Comparison of ENCODE assay signal across 17 cellular contexts in genomic region chr2:12070581-12070980, GRCh38.
DNase-seq lines count a peak whose midpoint lies in the region; ATAC-seq and TF ChIP-seq lines count a peak whose summit lies in the region.
"Had no signal": no experiment of that assay in that cellular context is flagged by ENCODE, and none has a peak within 500 bp of the region (broad histone marks: within the 10 kb centered on the region; RNA-seq: fewer than 3 reads in every experiment).

No MANE protein-coding gene starts in this region.

- no peak for TF ChIP-seq EP300 in ovary (IDR thresholded peaks at IDR 0.05)

- no peak for TF ChIP-seq POLR2A in ovary (IDR thresholded peaks at IDR 0.05)

- H3K9me2 ChIP-seq in SU-DHL-6 (replicated peaks; ENCODE audit: insufficient read depth, low read length) (no peaks in the 10 kb centered on the region), PC-9 (ENCODE audit: insufficient read depth) (0 out of 2 replicates have a peak, but pooled peaks cover 4% of the 10 kb centered on the region)

- H4K20me1 ChIP-seq in SU-DHL-6 (ENCODE audit: low read depth, low read length) (no peaks in the 10 kb centered on the region), PC-9 (ENCODE audit: insufficient read depth) (no peaks in the 10 kb centered on the region)

- H2AFZ ChIP-seq in SU-DHL-6 (ENCODE audit: low read depth, low read length, severe bottlenecking) (peak overlapping the region; percentile 49), PC-9 (no peak overlapping the region)
- H2AFZ ChIP-seq: parathyroid adenoma had no signal

- no peak overlapping the region for H3K4me3 Mint-ChIP-seq in stimulated activated effector memory CD8-positive, alpha-beta T cell treated with anti-CD3 and anti-CD28 coated beads, Interleukin-12 subunit alpha, Interleukin-12 subunit beta, amount 100 ng/mL, for 72 hours
- H3K4me3 Mint-ChIP-seq: activated T-cell treated with anti-CD3 and anti-CD28 coated beads, Interleukin-2, amount 50 U/mL, for 72 hours had no signal

- H3K4me1 Mint-ChIP-seq in stimulated activated effector memory CD8-positive, alpha-beta T cell treated with anti-CD3 and anti-CD28 coated beads, Interleukin-12 subunit alpha, Interleukin-12 subunit beta, amount 100 ng/mL, for 72 hours = peaks cover 39% of the 10 kb centered on the region

- 91 to 96% (median 94%) methylated on average over 4 of the region's 4 CpGs for WGBS in ovary, 3 donors

- H3K27me3 ChIP-seq in SU-DHL-6 (ENCODE audit: low read length) = no peaks in the 10 kb centered on the region
- no peaks in the 10 kb centered on the region for H3K27me3 ChIP-seq in PC-9 (ENCODE audit: insufficient read depth, low read depth)
- H3K27me3 ChIP-seq in ovary = no peaks in the 10 kb centered on the region
- H3K27me3 ChIP-seq: cardiac muscle cell had no signal

- H3K4me2 ChIP-seq in SU-DHL-6 (ENCODE audit: low read depth, low read length, poor library complexity, severe bottlenecking) = peak overlapping the region; percentile 40
- H3K4me2 ChIP-seq in PC-9 = no peak overlapping the region

- intact Hi-C loops in PC-9 (cut with micrococcal nuclease; ENCODE audit: unreplicated experiment) = no loop called here
- intact Hi-C loops in ovary (cut with DNase I) = no loop called here

- peak; percentile 62 for DNase-seq in ELR (ENCODE audit: low read depth)
- DNase-seq in stimulated activated effector memory CD8-positive, alpha-beta T cell treated with anti-CD3 and anti-CD28 coated beads, Interleukin-12 subunit alpha, Interleukin-12 subunit beta, amount 100 ng/mL, for 72 hours (ENCODE audit: low spot score in 2 of 2) = no peak
- no peak for DNase-seq in NOMO-1 (lab: John Stamatoyannopoulos, UW; ENCODE audit: unreplicated experiment in 2 of 2)
- no peak for DNase-seq in PC-9
- no peak for DNase-seq in ovary
- DNase-seq: activated T-cell treated with anti-CD3 and anti-CD28 coated beads, Interleukin-2, amount 50 U/mL, for 72 hours; dorsolateral prefrontal cortex; lower lobe of right lung; NCI-H146; NCI-H446; stimulated activated CD4-positive, alpha-beta T cell treated with anti-CD3 and anti-CD28 coated beads, Interleukin-4, amount 100 ng/mL, for 1 hour had no signal

- no peak overlapping the region for H3K27ac Mint-ChIP-seq in stimulated activated effector memory CD8-positive, alpha-beta T cell treated with anti-CD3 and anti-CD28 coated beads, Interleukin-12 subunit alpha, Interleukin-12 subunit beta, amount 100 ng/mL, for 72 hours
- H3K27ac Mint-ChIP-seq: activated T-cell treated with anti-CD3 and anti-CD28 coated beads, Interleukin-2, amount 50 U/mL, for 72 hours had no signal

- peak; percentile 40 for ATAC-seq in HG02852 (IDR thresholded peaks at IDR 0.05; ENCODE audit: unreplicated experiment)
- ATAC-seq in stimulated activated effector memory CD8-positive, alpha-beta T cell treated with anti-CD3 and anti-CD28 coated beads, Interleukin-12 subunit alpha, Interleukin-12 subunit beta, amount 100 ng/mL, for 72 hours = peak; percentile 60
- ATAC-seq: lower lobe of right lung, Right ventricle myocardium inferior had no signal

- H3K36me3 Mint-ChIP-seq in stimulated activated effector memory CD8-positive, alpha-beta T cell treated with anti-CD3 and anti-CD28 coated beads, Interleukin-12 subunit alpha, Interleukin-12 subunit beta, amount 100 ng/mL, for 72 hours = no peaks in the 10 kb centered on the region

- H3F3A ChIP-seq in SU-DHL-6 (ENCODE audit: insufficient read depth) (peaks cover 9% of the 10 kb centered on the region; the same call in 1 of the 2 replicates), PC-9 (ENCODE audit: insufficient read depth, low read depth) (no peaks in the 10 kb centered on the region)

- no peaks in the 10 kb centered on the region for H3K9me3 Mint-ChIP-seq in stimulated activated effector memory CD8-positive, alpha-beta T cell treated with anti-CD3 and anti-CD28 coated beads, Interleukin-12 subunit alpha, Interleukin-12 subunit beta, amount 100 ng/mL, for 72 hours
- H3K9me3 Mint-ChIP-seq: activated T-cell treated with anti-CD3 and anti-CD28 coated beads, Interleukin-2, amount 50 U/mL, for 72 hours had no signal

- peak overlapping the region; percentile 16 for H3K9ac ChIP-seq in SU-DHL-6 (ENCODE audit: low read length)
- H3K9ac ChIP-seq: parathyroid adenoma had no signal

- H3K27ac ChIP-seq in SU-DHL-6 (ENCODE audit: low read depth, low read length) (peak overlapping the region; percentile 61), PC-9 (no peak overlapping the region), ovary (no peak overlapping the region)
- H3K27ac ChIP-seq: C4-2B, cardiac muscle cell, dorsolateral prefrontal cortex, lower lobe of right lung, parathyroid adenoma had no signal

- no peaks in the 10 kb centered on the region for H3K36me3 ChIP-seq in SU-DHL-6 (ENCODE audit: low read length)
- H3K36me3 ChIP-seq in PC-9 (ENCODE audit: low read depth) = no peaks in the 10 kb centered on the region
- H3K36me3 ChIP-seq in ovary = no peaks in the 10 kb centered on the region
- H3K36me3 ChIP-seq: cardiac muscle cell, lower lobe of right lung had no signal

- no TSS peak for BruUV-seq in PC-9 (replicated peaks; lab: Mats Ljungman, UMichigan)

- POLR2A ChIA-PET in PC-9 (lab: Charles Lee; ENCODE audit: unreplicated experiment) = no interaction called here

- CTCF ChIA-PET in PC-9 (lab: Charles Lee) = no interaction called here

- H3K79me2 ChIP-seq in SU-DHL-6 (ENCODE audit: insufficient read depth, low read length) (no peaks in the 10 kb centered on the region), PC-9 (ENCODE audit: low read depth) (no peaks in the 10 kb centered on the region)
- H3K79me2 ChIP-seq: parathyroid adenoma had no signal

- H3K4me3 ChIP-seq in SU-DHL-6 (ENCODE audit: insufficient read depth, low read length, poor library complexity, severe bottlenecking) (no peak overlapping the region), PC-9 (no peak overlapping the region), ovary (no peak overlapping the region)
- H3K4me3 ChIP-seq: cardiac muscle cell, dorsolateral prefrontal cortex, lower lobe of right lung had no signal

- no peak for TF ChIP-seq CTCF in SU-DHL-6 (IDR thresholded peaks at IDR 0.05; ENCODE audit: insufficient read depth, low read length, poor library complexity, severe bottlenecking)
- TF ChIP-seq CTCF in PC-9 (conservative IDR thresholded peaks at IDR 0.05) = no peak
- TF ChIP-seq CTCF in ovary (IDR thresholded peaks at IDR 0.05) = no peak

- H3K9me3 ChIP-seq in SU-DHL-6 (ENCODE audit: insufficient read depth, low read length) = no peaks in the 10 kb centered on the region
- H3K9me3 ChIP-seq in PC-9 (ENCODE audit: insufficient read depth, low read depth) = no peaks in the 10 kb centered on the region
- H3K9me3 ChIP-seq in ovary = no peaks in the 10 kb centered on the region
- H3K9me3 ChIP-seq: lower lobe of right lung had no signal

- H3K4me1 ChIP-seq in PC-9 (replicated peaks; ENCODE audit: insufficient read depth) (no peaks in the 10 kb centered on the region), ovary (ENCODE audit: insufficient read depth) (no peaks in the 10 kb centered on the region)
- H3K4me1 ChIP-seq: lower lobe of right lung had no signal
